In genomic region chr3:134394380-134394779, GRCh38 we compare ENCODE assay signal across 25 cellular contexts. TPM values are rescaled to one million over a fixed set of nuclear protein-coding genes. Genes with fewer than 3 reads are reported as not detected.
DNase-seq lines count a peak whose midpoint lies in the region; ATAC-seq and TF ChIP-seq lines count a peak whose summit lies in the region.
"Had no signal": no experiment of that assay in that cellular context is flagged by ENCODE, and none has a peak within 500 bp of the region (broad histone marks: within the 10 kb centered on the region; RNA-seq: fewer than 3 reads in every experiment).

No MANE protein-coding gene starts in this region.

- peak; percentile 69 for ATAC-seq in left ventricle myocardium superior
- ATAC-seq in effector memory CD8-positive, alpha-beta T cell (replicated peaks), result no peak
- no peak for ATAC-seq in stimulated activated naive CD8-positive, alpha-beta T cell treated with anti-CD3 and anti-CD28 coated beads, Interleukin-15, amount 100 ng/mL, for 72 hours
- ATAC-seq: PC-3 had no signal

- no peak overlapping the region for H3K27ac Mint-ChIP-seq in effector memory CD8-positive, alpha-beta T cell
- no peak overlapping the region for H3K27ac Mint-ChIP-seq in stimulated activated naive CD8-positive, alpha-beta T cell treated with anti-CD3 and anti-CD28 coated beads, Interleukin-15, amount 100 ng/mL, for 72 hours
- H3K27ac Mint-ChIP-seq: CD4-positive, alpha-beta T cell had no signal

- no peak overlapping the region for H3K4me3 Mint-ChIP-seq in effector memory CD8-positive, alpha-beta T cell
- H3K4me3 Mint-ChIP-seq in stimulated activated naive CD8-positive, alpha-beta T cell treated with anti-CD3 and anti-CD28 coated beads, Interleukin-15, amount 100 ng/mL, for 72 hours, result no peak overlapping the region
- H3K4me3 Mint-ChIP-seq: CD4-positive, alpha-beta T cell had no signal

- no peaks in the 10 kb centered on the region for H3K36me3 Mint-ChIP-seq in effector memory CD8-positive, alpha-beta T cell (ENCODE audit: insufficient read depth)

- H3K27me3 ChIP-seq in subcutaneous abdominal adipose tissue (ENCODE audit: control insufficient read depth in 5 of 5, insufficient read depth in 4 of 5, low read length in 5 of 5), result no peaks in the 10 kb centered on the region
- H3K27me3 ChIP-seq: BLaER1 treated with 17β-estradiol and CSF1 and Interleukin-3, amounts not matched to agents 10 nM and 100 nM had no signal

- no peaks in the 10 kb centered on the region for H3K9me3 Mint-ChIP-seq in effector memory CD8-positive, alpha-beta T cell
- no peaks in the 10 kb centered on the region for H3K9me3 Mint-ChIP-seq in stimulated activated naive CD8-positive, alpha-beta T cell treated with anti-CD3 and anti-CD28 coated beads, Interleukin-15, amount 100 ng/mL, for 72 hours
- H3K9me3 Mint-ChIP-seq: CD4-positive, alpha-beta T cell had no signal

- H3K4me1 ChIP-seq in subcutaneous abdominal adipose tissue (ENCODE audit: control insufficient read depth in 5 of 5, insufficient read depth in 5 of 5, low read length in 5 of 5), result peaks cover 7 to 50% (median 39%) of the 10 kb centered on the region in 5 donors
- H3K4me1 ChIP-seq: BLaER1 treated with 17β-estradiol and CSF1 and Interleukin-3, amounts not matched to agents 10 nM and 100 nM had no signal

- TF ChIP-seq CTCF in AG10803 (conservative IDR thresholded peaks at IDR 0.05; ENCODE audit: low read length), result no peak
- no peak for TF ChIP-seq CTCF in coronary artery (IDR thresholded peaks at IDR 0.05)

- H3K4me1 Mint-ChIP-seq in effector memory CD8-positive, alpha-beta T cell (ENCODE audit: low read depth in 2 of 2), result no peaks in the 10 kb centered on the region
- no peaks in the 10 kb centered on the region for H3K4me1 Mint-ChIP-seq in stimulated activated naive CD8-positive, alpha-beta T cell treated with anti-CD3 and anti-CD28 coated beads, Interleukin-15, amount 100 ng/mL, for 72 hours

- peaks cover 0 to 4% (median 3%) of the 10 kb centered on the region in 5 donors for H3K9me3 ChIP-seq in subcutaneous abdominal adipose tissue (ENCODE audit: control insufficient read depth in 5 of 5, low read length in 5 of 5)

- peaks cover 33 to 83% of the 10 kb centered on the region in 2 donors for H3K27me3 Mint-ChIP-seq in effector memory CD8-positive, alpha-beta T cell
- H3K27me3 Mint-ChIP-seq in stimulated activated naive CD8-positive, alpha-beta T cell treated with anti-CD3 and anti-CD28 coated beads, Interleukin-15, amount 100 ng/mL, for 72 hours, result peaks cover 56% of the 10 kb centered on the region

- H3K27ac ChIP-seq in coronary artery, result peak overlapping the region; percentile 45 to 88
- H3K27ac ChIP-seq in subcutaneous abdominal adipose tissue (ENCODE audit: low read depth, low read length), result peak overlapping the region; percentile 43
- H3K27ac ChIP-seq: BLaER1 treated with 17β-estradiol and CSF1 and Interleukin-3, amounts not matched to agents 10 nM and 100 nM; GM23248; HL-60 had no signal

- peak; percentile 25 for DNase-seq in AG10803 (ENCODE audit: low read depth)
- no peak for DNase-seq in coronary artery (ENCODE audit: low spot score)
- DNase-seq in left ventricle myocardium superior, result peak; percentile 39
- no peak for DNase-seq in effector memory CD8-positive, alpha-beta T cell
- no peak for DNase-seq in stimulated activated naive CD8-positive, alpha-beta T cell treated with anti-CD3 and anti-CD28 coated beads, Interleukin-15, amount 100 ng/mL, for 72 hours
- no peak for DNase-seq in NCI-H446 treated with DMSO at 0.1 percent for 48 hours (lab: John Stamatoyannopoulos, UW)
- DNase-seq in DMS79 (lab: John Stamatoyannopoulos, UW), result no peak
- DNase-seq: AML-193; CD4-positive, alpha-beta T cell; COR-L47; DMS53; GM23248; H7; NCI-H1092; NCI-H1436 treated with DMSO at 0.1 percent for 48 hours; NCI-H2029; NCI-H446; NCI-H526; NCI-H82; NK-92 treated with Interleukin-12 subunit alpha and Interleukin-12 subunit beta, amount 100 ng/mL, for 24 hours; PC-3; SHP77 had no signal

- H3K4me3 ChIP-seq in AG10803 (ENCODE audit: low read length) (no peak overlapping the region), coronary artery (no peak overlapping the region), subcutaneous abdominal adipose tissue (ENCODE audit: low read depth in 1 of 5, low read length in 5 of 5) (no peak overlapping the region)
- H3K4me3 ChIP-seq: BLaER1 treated with 17β-estradiol and CSF1 and Interleukin-3, amounts not matched to agents 10 nM and 100 nM; GM23248 had no signal

- intact Hi-C loops in left ventricle myocardium superior (cut with micrococcal nuclease), result no loop called here

- H3K9ac ChIP-seq in subcutaneous abdominal adipose tissue (ENCODE audit: low read length in 5 of 5), result no peak overlapping the region
- H3K9ac ChIP-seq: BLaER1 treated with 17β-estradiol and CSF1 and Interleukin-3, amounts not matched to agents 10 nM and 100 nM; GM23248 had no signal

- no peaks in the 10 kb centered on the region for H3K36me3 ChIP-seq in subcutaneous abdominal adipose tissue (ENCODE audit: control insufficient read depth in 5 of 5, insufficient read depth in 5 of 5, low read length in 5 of 5)
- H3K36me3 ChIP-seq: BLaER1 treated with 17β-estradiol and CSF1 and Interleukin-3, amounts not matched to agents 10 nM and 100 nM had no signal

RNA-seq across cellular contexts. Expression of gene AMOTL2, which starts 20.1 kb away (rescaled TPM):
- 53.9 TPM for total RNA-seq in left ventricle myocardium superior
- total RNA-seq: CD4-positive, alpha-beta T cell had no signal

Comparison
In these comparisons a context has a peak if more than half of its experiments do, and no peak if none do; other contexts are left out.
1. DNase-seq: peak in AG10803 (single experiment) and left ventricle myocardium superior (single experiment); none in coronary artery (single experiment), effector memory CD8-positive, alpha-beta T cell (0 of 3), stimulated activated naive CD8-positive, alpha-beta T cell treated with anti-CD3 and anti-CD28 coated beads, Interleukin-15, amount 100 ng/mL, for 72 hours (0 of 2), NCI-H446 treated with DMSO at 0.1 percent for 48 hours (single experiment) and DMS79 (single experiment).